In the genomic region with DNA sequence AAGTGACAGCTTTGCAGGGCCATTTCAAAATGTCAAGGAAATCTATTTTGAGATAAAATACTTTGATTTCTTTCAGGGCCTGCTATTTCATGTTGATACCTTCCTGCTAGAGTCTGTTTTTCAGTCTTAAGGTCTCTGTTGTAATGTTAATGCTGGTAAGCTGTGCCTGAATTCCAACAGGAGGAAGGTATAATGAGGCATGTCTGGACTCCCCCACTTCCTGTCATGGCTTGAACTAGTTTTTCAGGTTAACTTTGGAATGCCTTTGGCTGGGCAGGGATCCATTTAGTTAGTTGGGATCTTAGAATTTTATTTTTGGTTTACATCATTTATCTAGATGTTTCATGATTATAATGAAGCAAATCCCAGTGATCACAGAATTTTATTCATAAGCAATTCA, we compare ENCODE assay signal across 2 cellular contexts.
TF ChIP-seq lines count a peak whose summit lies in the region.

No MANE protein-coding gene starts in this region.

TF ChIP-seq in GM23338, 12 proteins besides CTCF, POLR2A, EP300 and RAD21:
- TF ChIP-seq ZNF114 (CRISPR knock-in tag; IDR thresholded peaks at IDR 0.05) (no peak), NANOG (IDR thresholded peaks at IDR 0.05; ENCODE audit: borderline replicate concordance) (peak; percentile 31; the same call in 1 of the 2 replicates)

TF ChIP-seq in H1, 55 proteins besides CTCF, POLR2A, EP300 and RAD21:
- TF ChIP-seq ASH2L (IDR thresholded peaks at IDR 0.05; ENCODE audit: low read length) (no peak), CHD1 (IDR thresholded peaks at IDR 0.05; ENCODE audit: low read depth, low read length) (no peak), HDAC2 (IDR thresholded peaks at IDR 0.05; ENCODE audit: borderline replicate concordance in 1 of 2, low read depth in 2 of 2, low read length in 2 of 2) (no peak), TCF12 (IDR thresholded peaks at IDR 0.05; ENCODE audit: low read depth, low read length) (no peak), JUN (IDR thresholded peaks at IDR 0.05; ENCODE audit: low read depth, low read length) (no peak), PHF8 (conservative IDR thresholded peaks at IDR 0.05; ENCODE audit: low read depth, low read length) (no peak), SP1 (IDR thresholded peaks at IDR 0.05; ENCODE audit: low read depth, low read length) (peak; percentile 64), TEAD4 (IDR thresholded peaks at IDR 0.05; ENCODE audit: low read depth, low read length) (0 out of 2 replicates have a peak, but pooled peaks have one; percentile 35)
- TF ChIP-seq, protein P1, sequence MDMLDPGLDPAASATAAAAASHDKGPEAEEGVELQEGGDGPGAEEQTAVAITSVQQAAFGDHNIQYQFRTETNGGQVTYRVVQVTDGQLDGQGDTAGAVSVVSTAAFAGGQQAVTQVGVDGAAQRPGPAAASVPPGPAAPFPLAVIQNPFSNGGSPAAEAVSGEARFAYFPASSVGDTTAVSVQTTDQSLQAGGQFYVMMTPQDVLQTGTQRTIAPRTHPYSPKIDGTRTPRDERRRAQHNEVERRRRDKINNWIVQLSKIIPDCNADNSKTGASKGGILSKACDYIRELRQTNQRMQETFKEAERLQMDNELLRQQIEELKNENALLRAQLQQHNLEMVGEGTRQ (IDR thresholded peaks at IDR 0.05; ENCODE audit: low read length): no peak
- TF ChIP-seq, protein P2, sequence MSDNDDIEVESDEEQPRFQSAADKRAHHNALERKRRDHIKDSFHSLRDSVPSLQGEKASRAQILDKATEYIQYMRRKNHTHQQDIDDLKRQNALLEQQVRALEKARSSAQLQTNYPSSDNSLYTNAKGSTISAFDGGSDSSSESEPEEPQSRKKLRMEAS (IDR thresholded peaks at IDR 0.05): no peak
